In the genomic region with DNA sequence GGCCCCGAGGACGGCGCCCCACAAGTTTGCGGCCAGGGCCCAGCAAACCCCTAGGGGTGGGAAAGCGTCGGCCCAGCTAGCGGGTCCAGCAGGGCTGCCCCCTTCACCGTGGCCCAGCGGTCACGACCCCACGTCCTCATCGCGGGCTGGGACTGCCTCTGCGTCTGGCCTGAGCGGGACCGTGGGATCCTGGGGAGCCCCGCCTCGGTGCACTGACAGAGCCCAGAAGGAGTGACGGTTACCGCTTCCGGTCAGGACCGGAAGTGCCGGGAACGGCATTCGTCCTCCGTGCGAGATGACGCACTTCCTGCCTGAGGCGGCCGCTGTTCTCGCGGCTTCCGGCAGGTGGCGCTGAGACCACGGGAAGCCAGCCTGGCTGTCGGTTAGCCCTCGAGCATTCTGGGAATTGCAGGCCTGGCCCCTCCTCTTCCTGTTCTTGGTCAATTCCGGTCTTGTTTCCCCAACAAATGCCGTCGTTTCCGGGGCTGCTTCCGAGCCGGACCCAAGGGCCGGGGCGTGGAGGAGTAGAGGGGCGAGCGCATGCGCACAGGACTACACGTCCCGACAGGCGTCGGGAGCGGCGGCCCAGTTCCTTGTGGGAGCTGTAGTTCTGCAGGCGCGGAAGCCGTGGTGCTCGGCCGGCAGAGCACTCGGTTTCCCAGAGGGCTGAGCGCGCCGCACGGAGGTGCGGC, we compare ENCODE assay signal across 1 cellular context.
A peak's percentile ranks its signal among the peaks of the same experiment; 100 is the strongest.
TF ChIP-seq lines count a peak whose summit lies in the region.

A gene (plus strand): TSS at position 682 of the 692 bp plus-strand sequence. CDS start 1,884 bp downstream, outside the sequence.

TF ChIP-seq in HepG2, 621 proteins besides CTCF, POLR2A, EP300 and RAD21 (continued from another document and continues in another):
- TF ChIP-seq ZNF3 (CRISPR knock-in tag; IDR thresholded peaks at IDR 0.05): 0 out of 2 replicates have a peak, but pooled peaks have one; percentile 11
- TF ChIP-seq, protein P1, sequence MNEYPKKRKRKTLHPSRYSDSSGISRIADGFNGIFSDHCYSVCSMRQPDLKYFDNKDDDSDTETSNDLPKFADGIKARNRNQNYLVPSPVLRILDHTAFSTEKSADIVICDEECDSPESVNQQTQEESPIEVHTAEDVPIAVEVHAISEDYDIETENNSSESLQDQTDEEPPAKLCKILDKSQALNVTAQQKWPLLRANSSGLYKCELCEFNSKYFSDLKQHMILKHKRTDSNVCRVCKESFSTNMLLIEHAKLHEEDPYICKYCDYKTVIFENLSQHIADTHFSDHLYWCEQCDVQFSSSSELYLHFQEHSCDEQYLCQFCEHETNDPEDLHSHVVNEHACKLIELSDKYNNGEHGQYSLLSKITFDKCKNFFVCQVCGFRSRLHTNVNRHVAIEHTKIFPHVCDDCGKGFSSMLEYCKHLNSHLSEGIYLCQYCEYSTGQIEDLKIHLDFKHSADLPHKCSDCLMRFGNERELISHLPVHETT (CRISPR knock-in tag; conservative IDR thresholded peaks at IDR 0.05): peak; percentile 98
- peak; percentile 80; the same call in 1 of the 2 replicates for TF ChIP-seq ZNF430 (CRISPR knock-in tag; IDR thresholded peaks at IDR 0.05)
- no peak for TF ChIP-seq HHEX (CRISPR knock-in tag; IDR thresholded peaks at IDR 0.05)
- no peak; the same call in 1 of the 2 replicates for TF ChIP-seq ZNF235 (CRISPR knock-in tag; IDR thresholded peaks at IDR 0.05; ENCODE audit: borderline replicate concordance)
- TF ChIP-seq, protein P2, sequence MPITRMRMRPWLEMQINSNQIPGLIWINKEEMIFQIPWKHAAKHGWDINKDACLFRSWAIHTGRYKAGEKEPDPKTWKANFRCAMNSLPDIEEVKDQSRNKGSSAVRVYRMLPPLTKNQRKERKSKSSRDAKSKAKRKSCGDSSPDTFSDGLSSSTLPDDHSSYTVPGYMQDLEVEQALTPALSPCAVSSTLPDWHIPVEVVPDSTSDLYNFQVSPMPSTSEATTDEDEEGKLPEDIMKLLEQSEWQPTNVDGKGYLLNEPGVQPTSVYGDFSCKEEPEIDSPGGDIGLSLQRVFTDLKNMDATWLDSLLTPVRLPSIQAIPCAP (CRISPR knock-in tag; IDR thresholded peaks at IDR 0.05; ENCODE audit: low read depth): no peak; the same call in 1 of the 2 replicates
- TF ChIP-seq, protein P3, sequence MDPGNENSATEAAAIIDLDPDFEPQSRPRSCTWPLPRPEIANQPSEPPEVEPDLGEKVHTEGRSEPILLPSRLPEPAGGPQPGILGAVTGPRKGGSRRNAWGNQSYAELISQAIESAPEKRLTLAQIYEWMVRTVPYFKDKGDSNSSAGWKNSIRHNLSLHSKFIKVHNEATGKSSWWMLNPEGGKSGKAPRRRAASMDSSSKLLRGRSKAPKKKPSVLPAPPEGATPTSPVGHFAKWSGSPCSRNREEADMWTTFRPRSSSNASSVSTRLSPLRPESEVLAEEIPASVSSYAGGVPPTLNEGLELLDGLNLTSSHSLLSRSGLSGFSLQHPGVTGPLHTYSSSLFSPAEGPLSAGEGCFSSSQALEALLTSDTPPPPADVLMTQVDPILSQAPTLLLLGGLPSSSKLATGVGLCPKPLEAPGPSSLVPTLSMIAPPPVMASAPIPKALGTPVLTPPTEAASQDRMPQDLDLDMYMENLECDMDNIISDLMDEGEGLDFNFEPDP (CRISPR knock-in tag; conservative IDR thresholded peaks at IDR 0.05): no peak
- TF ChIP-seq, protein P4, sequence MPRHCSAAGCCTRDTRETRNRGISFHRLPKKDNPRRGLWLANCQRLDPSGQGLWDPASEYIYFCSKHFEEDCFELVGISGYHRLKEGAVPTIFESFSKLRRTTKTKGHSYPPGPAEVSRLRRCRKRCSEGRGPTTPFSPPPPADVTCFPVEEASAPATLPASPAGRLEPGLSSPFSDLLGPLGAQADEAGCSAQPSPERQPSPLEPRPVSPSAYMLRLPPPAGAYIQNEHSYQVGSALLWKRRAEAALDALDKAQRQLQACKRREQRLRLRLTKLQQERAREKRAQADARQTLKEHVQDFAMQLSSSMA (CRISPR knock-in tag; IDR thresholded peaks at IDR 0.05): 0 out of 2 replicates have a peak, but pooled peaks have one; percentile 62
- peak; percentile 90 for TF ChIP-seq ZMYM4 (CRISPR knock-in tag; IDR thresholded peaks at IDR 0.05)
- no peak for TF ChIP-seq GZF1 (CRISPR knock-in tag; IDR thresholded peaks at IDR 0.05)
- TF ChIP-seq ZNF83 (CRISPR knock-in tag; IDR thresholded peaks at IDR 0.05; ENCODE audit: borderline replicate concordance): peak; percentile 47; the same call in 1 of the 2 replicates
- TF ChIP-seq ELF4 (CRISPR knock-in tag; IDR thresholded peaks at IDR 0.05; ENCODE audit: borderline replicate concordance): peak; percentile 88; the same call in 1 of the 2 replicates
- TF ChIP-seq NR2F2 (IDR thresholded peaks at IDR 0.05; ENCODE audit: borderline replicate concordance, low read depth): no peak
- peak; percentile 99 for TF ChIP-seq SPEN (CRISPR knock-in tag; IDR thresholded peaks at IDR 0.05; ENCODE audit: low read depth)
- TF ChIP-seq, protein P5, sequence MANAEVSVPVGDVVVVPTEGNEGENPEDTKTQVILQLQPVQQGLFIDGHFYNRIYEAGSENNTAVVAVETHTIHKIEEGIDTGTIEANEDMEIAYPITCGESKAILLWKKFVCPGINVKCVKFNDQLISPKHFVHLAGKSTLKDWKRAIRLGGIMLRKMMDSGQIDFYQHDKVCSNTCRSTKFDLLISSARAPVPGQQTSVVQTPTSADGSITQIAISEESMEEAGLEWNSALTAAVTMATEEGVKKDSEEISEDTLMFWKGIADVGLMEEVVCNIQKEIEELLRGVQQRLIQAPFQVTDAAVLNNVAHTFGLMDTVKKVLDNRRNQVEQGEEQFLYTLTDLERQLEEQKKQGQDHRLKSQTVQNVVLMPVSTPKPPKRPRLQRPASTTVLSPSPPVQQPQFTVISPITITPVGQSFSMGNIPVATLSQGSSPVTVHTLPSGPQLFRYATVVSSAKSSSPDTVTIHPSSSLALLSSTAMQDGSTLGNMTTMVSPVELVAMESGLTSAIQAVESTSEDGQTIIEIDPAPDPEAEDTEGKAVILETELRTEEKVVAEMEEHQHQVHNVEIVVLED (CRISPR knock-in tag; IDR thresholded peaks at IDR 0.05; ENCODE audit: borderline replicate concordance): peak; percentile 98
- no peak for TF ChIP-seq GTF3A (CRISPR knock-in tag; conservative IDR thresholded peaks at IDR 0.05)
- TF ChIP-seq, protein P6, sequence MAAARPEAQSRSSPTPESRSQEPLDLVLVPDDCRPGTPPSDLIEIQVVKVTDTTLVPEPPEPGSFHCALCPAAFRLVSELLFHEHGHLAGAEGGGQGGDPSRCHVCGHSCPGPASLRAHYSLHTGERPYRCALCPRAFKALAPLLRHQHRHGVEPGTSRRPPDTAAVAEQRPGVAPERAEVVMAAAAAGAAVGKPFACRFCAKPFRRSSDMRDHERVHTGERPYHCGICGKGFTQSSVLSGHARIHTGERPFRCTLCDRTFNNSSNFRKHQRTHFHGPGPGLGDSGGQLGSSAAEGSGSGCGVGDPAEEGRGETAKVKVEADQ (CRISPR knock-in tag; IDR thresholded peaks at IDR 0.05; ENCODE audit: borderline replicate concordance): peak; percentile 91
- TF ChIP-seq ZNF839 (CRISPR knock-in tag; IDR thresholded peaks at IDR 0.05; ENCODE audit: borderline replicate concordance): 0 out of 2 replicates have a peak, but pooled peaks have one; percentile 28
- TF ChIP-seq, protein P7, sequence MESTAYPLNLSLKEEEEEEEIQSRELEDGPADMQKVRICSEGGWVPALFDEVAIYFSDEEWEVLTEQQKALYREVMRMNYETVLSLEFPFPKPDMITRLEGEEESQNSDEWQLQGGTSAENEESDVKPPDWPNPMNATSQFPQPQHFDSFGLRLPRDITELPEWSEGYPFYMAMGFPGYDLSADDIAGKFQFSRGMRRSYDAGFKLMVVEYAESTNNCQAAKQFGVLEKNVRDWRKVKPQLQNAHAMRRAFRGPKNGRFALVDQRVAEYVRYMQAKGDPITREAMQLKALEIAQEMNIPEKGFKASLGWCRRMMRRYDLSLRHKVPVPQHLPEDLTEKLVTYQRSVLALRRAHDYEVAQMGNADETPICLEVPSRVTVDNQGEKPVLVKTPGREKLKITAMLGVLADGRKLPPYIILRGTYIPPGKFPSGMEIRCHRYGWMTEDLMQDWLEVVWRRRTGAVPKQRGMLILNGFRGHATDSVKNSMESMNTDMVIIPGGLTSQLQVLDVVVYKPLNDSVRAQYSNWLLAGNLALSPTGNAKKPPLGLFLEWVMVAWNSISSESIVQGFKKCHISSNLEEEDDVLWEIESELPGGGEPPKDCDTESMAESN (CRISPR knock-in tag; conservative IDR thresholded peaks at IDR 0.05): no peak; the same call in none of the 2 replicates
- no peak; the same call in 1 of the 2 replicates for TF ChIP-seq KDM4B (CRISPR knock-in tag; IDR thresholded peaks at IDR 0.05)
- TF ChIP-seq ISX (CRISPR knock-in tag; conservative IDR thresholded peaks at IDR 0.05): no peak
- TF ChIP-seq, protein P8, sequence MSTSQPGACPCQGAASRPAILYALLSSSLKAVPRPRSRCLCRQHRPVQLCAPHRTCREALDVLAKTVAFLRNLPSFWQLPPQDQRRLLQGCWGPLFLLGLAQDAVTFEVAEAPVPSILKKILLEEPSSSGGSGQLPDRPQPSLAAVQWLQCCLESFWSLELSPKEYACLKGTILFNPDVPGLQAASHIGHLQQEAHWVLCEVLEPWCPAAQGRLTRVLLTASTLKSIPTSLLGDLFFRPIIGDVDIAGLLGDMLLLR (CRISPR knock-in tag; IDR thresholded peaks at IDR 0.05): peak; percentile 74; the same call in 1 of the 2 replicates
- no peak for TF ChIP-seq ZNF572 (CRISPR knock-in tag; IDR thresholded peaks at IDR 0.05)
- TF ChIP-seq JUN (CRISPR knock-in tag; IDR thresholded peaks at IDR 0.05): no peak
- peak; percentile 34 for TF ChIP-seq AGO2 (optimal IDR thresholded peaks at IDR 0.05; ENCODE audit: low read depth, low read length)
- TF ChIP-seq, protein P9, sequence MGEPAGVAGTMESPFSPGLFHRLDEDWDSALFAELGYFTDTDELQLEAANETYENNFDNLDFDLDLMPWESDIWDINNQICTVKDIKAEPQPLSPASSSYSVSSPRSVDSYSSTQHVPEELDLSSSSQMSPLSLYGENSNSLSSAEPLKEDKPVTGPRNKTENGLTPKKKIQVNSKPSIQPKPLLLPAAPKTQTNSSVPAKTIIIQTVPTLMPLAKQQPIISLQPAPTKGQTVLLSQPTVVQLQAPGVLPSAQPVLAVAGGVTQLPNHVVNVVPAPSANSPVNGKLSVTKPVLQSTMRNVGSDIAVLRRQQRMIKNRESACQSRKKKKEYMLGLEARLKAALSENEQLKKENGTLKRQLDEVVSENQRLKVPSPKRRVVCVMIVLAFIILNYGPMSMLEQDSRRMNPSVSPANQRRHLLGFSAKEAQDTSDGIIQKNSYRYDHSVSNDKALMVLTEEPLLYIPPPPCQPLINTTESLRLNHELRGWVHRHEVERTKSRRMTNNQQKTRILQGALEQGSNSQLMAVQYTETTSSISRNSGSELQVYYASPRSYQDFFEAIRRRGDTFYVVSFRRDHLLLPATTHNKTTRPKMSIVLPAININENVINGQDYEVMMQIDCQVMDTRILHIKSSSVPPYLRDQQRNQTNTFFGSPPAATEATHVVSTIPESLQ (CRISPR knock-in tag; conservative IDR thresholded peaks at IDR 0.05): no peak
- peak; percentile 34; the same call in 1 of the 2 replicates for TF ChIP-seq ZSCAN21 (CRISPR knock-in tag; IDR thresholded peaks at IDR 0.05; ENCODE audit: borderline replicate concordance)
- no peak for TF ChIP-seq SMARCC2 (IDR thresholded peaks at IDR 0.05)
- no peak for TF ChIP-seq ADNP (CRISPR knock-in tag; IDR thresholded peaks at IDR 0.05)
- no peak for TF ChIP-seq ARNT (IDR thresholded peaks at IDR 0.05)
- TF ChIP-seq, protein P10, sequence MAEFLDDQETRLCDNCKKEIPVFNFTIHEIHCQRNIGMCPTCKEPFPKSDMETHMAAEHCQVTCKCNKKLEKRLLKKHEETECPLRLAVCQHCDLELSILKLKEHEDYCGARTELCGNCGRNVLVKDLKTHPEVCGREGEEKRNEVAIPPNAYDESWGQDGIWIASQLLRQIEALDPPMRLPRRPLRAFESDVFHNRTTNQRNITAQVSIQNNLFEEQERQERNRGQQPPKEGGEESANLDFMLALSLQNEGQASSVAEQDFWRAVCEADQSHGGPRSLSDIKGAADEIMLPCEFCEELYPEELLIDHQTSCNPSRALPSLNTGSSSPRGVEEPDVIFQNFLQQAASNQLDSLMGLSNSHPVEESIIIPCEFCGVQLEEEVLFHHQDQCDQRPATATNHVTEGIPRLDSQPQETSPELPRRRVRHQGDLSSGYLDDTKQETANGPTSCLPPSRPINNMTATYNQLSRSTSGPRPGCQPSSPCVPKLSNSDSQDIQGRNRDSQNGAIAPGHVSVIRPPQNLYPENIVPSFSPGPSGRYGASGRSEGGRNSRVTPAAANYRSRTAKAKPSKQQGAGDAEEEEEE (CRISPR knock-in tag; IDR thresholded peaks at IDR 0.05; ENCODE audit: borderline replicate concordance): peak; percentile 94; the same call in 1 of the 2 replicates
- peak; percentile 71; the same call in 1 of the 2 replicates for TF ChIP-seq DMAP1 (CRISPR knock-in tag; IDR thresholded peaks at IDR 0.05)
- TF ChIP-seq, protein P11, sequence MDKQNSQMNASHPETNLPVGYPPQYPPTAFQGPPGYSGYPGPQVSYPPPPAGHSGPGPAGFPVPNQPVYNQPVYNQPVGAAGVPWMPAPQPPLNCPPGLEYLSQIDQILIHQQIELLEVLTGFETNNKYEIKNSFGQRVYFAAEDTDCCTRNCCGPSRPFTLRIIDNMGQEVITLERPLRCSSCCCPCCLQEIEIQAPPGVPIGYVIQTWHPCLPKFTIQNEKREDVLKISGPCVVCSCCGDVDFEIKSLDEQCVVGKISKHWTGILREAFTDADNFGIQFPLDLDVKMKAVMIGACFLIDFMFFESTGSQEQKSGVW (CRISPR knock-in tag; IDR thresholded peaks at IDR 0.05; ENCODE audit: borderline replicate concordance): no peak
- TF ChIP-seq ZFP62 (CRISPR knock-in tag; IDR thresholded peaks at IDR 0.05): peak; percentile 98
- TF ChIP-seq, protein P12, sequence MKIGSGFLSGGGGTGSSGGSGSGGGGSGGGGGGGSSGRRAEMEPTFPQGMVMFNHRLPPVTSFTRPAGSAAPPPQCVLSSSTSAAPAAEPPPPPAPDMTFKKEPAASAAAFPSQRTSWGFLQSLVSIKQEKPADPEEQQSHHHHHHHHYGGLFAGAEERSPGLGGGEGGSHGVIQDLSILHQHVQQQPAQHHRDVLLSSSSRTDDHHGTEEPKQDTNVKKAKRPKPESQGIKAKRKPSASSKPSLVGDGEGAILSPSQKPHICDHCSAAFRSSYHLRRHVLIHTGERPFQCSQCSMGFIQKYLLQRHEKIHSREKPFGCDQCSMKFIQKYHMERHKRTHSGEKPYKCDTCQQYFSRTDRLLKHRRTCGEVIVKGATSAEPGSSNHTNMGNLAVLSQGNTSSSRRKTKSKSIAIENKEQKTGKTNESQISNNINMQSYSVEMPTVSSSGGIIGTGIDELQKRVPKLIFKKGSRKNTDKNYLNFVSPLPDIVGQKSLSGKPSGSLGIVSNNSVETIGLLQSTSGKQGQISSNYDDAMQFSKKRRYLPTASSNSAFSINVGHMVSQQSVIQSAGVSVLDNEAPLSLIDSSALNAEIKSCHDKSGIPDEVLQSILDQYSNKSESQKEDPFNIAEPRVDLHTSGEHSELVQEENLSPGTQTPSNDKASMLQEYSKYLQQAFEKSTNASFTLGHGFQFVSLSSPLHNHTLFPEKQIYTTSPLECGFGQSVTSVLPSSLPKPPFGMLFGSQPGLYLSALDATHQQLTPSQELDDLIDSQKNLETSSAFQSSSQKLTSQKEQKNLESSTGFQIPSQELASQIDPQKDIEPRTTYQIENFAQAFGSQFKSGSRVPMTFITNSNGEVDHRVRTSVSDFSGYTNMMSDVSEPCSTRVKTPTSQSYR (CRISPR knock-in tag; IDR thresholded peaks at IDR 0.05; ENCODE audit: borderline replicate concordance): no peak
- peak; percentile 42; the same call in 1 of the 2 replicates for TF ChIP-seq GTF2F1 (IDR thresholded peaks at IDR 0.05; ENCODE audit: low read length)
- 0 out of 2 replicates have a peak, but pooled peaks have one; percentile 19 for TF ChIP-seq ZNF12 (CRISPR knock-in tag; IDR thresholded peaks at IDR 0.05)
- TF ChIP-seq ZNF468 (CRISPR knock-in tag; IDR thresholded peaks at IDR 0.05): no peak
- TF ChIP-seq ZBTB1 (CRISPR knock-in tag; IDR thresholded peaks at IDR 0.05; ENCODE audit: borderline replicate concordance): no peak
- peak; percentile 88; the same call in 1 of the 2 replicates for TF ChIP-seq ARHGAP35 (CRISPR knock-in tag; IDR thresholded peaks at IDR 0.05; ENCODE audit: borderline replicate concordance)
- no peak; the same call in 1 of the 2 replicates for TF ChIP-seq FOSL1 (CRISPR knock-in tag; IDR thresholded peaks at IDR 0.05; ENCODE audit: borderline replicate concordance)
